8 cellular contexts compared by ENCODE assay signal in the genomic region with DNA sequence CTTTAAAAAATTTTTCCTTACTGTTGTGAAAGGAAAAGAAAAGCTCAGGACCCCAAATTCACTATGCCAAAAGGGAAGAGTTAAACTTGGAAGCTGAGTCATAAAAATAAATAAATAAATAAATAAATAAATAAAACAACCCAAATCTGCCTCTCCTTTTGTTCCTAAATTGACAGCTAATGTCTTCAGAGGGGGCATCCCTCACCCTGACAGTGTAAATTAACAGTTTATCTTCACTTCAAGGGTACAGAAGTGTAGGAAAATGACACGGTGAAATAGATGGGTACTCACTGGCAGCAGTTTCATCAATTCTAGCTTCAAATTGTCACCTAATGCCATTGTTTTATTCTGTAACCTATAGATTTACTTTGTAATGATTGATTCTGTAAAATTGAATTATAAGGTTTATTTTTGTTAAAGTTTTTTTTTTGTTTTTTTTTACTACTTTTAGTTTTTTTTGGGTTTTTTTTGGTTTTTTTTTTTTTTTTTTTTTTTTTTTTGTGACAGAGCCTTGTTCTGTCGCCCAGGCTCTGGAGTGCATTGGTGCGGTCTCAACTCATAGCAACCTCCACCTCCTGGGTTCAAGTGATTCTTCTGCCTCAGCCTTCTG. TPM values are rescaled to one million over a fixed set of nuclear protein-coding genes. Genes with fewer than 3 reads are reported as not detected.
DNase-seq lines count a peak whose midpoint lies in the region; ATAC-seq and TF ChIP-seq lines count a peak whose summit lies in the region.

No MANE protein-coding gene starts in this region.

- no peaks in the 10 kb centered on the region for H3K36me3 ChIP-seq in A673 (ENCODE audit: insufficient read depth, low read length, poor library complexity, severe bottlenecking)
- H3K36me3 ChIP-seq in mesodermal cell (ENCODE audit: control insufficient read depth, insufficient read depth, low read length) = no peaks in the 10 kb centered on the region

- no peaks in the 10 kb centered on the region for H3K27me3 ChIP-seq in A673 (replicated peaks; ENCODE audit: insufficient read depth, low read depth, low read length, poor library complexity)

- peak overlapping the region; percentile 84 for H3K4me3 Mint-ChIP-seq in activated naive CD8-positive, alpha-beta T cell treated with anti-CD3 and anti-CD28 coated beads for 36 hours

- intact Hi-C loops in A673 (cut with micrococcal nuclease; ENCODE audit: unreplicated experiment) = loop anchor here (2.0 kb wide), 1 partner anchor 20 kb away; no protein-coding TSS in a partner anchor

- H3K27me3 Mint-ChIP-seq in activated naive CD8-positive, alpha-beta T cell treated with anti-CD3 and anti-CD28 coated beads for 36 hours = no peaks in the 10 kb centered on the region

- H3K4me1 ChIP-seq in A673 (ENCODE audit: insufficient read depth, low read length, poor library complexity, severe bottlenecking) (peaks cover 39% of the 10 kb centered on the region), mesodermal cell (ENCODE audit: control insufficient read depth, insufficient read depth, low read length, poor library complexity, severe bottlenecking) (peaks cover 27% of the 10 kb centered on the region)

- H3K27ac Mint-ChIP-seq in activated naive CD8-positive, alpha-beta T cell treated with anti-CD3 and anti-CD28 coated beads for 36 hours = peak overlapping the region; percentile 95

- WGBS in mesodermal cell (ENCODE audit: insufficient coverage in 2 of 2), 2 experiments = 20% methylated on average over 1 of the region's 3 CpGs; no CpG with 5 or more reads in 1 of the 2 experiments

- H3K9me3 Mint-ChIP-seq in activated naive CD8-positive, alpha-beta T cell treated with anti-CD3 and anti-CD28 coated beads for 36 hours = no peaks in the 10 kb centered on the region

- ATAC-seq in HG02571 (IDR thresholded peaks at IDR 0.05; ENCODE audit: unreplicated experiment) = peak; percentile 5

- H3K36me3 Mint-ChIP-seq in activated naive CD8-positive, alpha-beta T cell treated with anti-CD3 and anti-CD28 coated beads for 36 hours = no peaks in the 10 kb centered on the region

- H3K4me3 ChIP-seq in A673 (ENCODE audit: low read depth, low read length, poor library complexity, severe bottlenecking) (peak overlapping the region; percentile 45), mesodermal cell (ENCODE audit: extremely low read depth, insufficient read depth, low read length, poor library complexity, severe bottlenecking) (no peak overlapping the region)

- H3K27ac ChIP-seq in A673 (ENCODE audit: low read depth, low read length, poor library complexity, severe bottlenecking) (peak overlapping the region; percentile 93), mesodermal cell (ENCODE audit: low read depth, low read length, severe bottlenecking) (peak overlapping the region; percentile 98)

- BruUV-seq in A673 (replicated peaks; lab: Mats Ljungman, UMichigan) = no TSS peak

- POLR2A ChIA-PET in A673 (lab: Charles Lee; ENCODE audit: low non-redundant PET) = interaction anchor here (0.6 kb wide), 2 partner anchors 9 to 33 kb away, joined by 3 to 13 read pairs; no protein-coding TSS in a partner anchor

- no peak for TF ChIP-seq CTCF in A673 (conservative IDR thresholded peaks at IDR 0.05; ENCODE audit: low read depth, low read length)
- TF ChIP-seq CTCF in GM20000 (IDR thresholded peaks at IDR 0.05; ENCODE audit: extremely low read depth, missing control alignments) = no peak

- CTCF ChIA-PET in A673 (lab: Charles Lee) = no interaction called here

- peaks cover 30% of the 10 kb centered on the region for H3K4me1 Mint-ChIP-seq in activated naive CD8-positive, alpha-beta T cell treated with anti-CD3 and anti-CD28 coated beads for 36 hours

- H3K9me3 ChIP-seq in A673 (ENCODE audit: low read depth, low read length, poor library complexity, severe bottlenecking) (no peaks in the 10 kb centered on the region), mesodermal cell (ENCODE audit: control insufficient read depth, low read length) (no peaks in the 10 kb centered on the region)

- DNase-seq in A673 (ENCODE audit: low spot score) (peak; percentile 48), GM20000 (ENCODE audit: low spot score) (no peak), NCI-H774 (lab: John Stamatoyannopoulos, UW) (no peak), dermis blood vessel endothelial cell (no peak), NCI-H446 treated with DMSO at 0.1 percent for 48 hours (lab: John Stamatoyannopoulos, UW) (no peak)
- DNase-seq in activated naive CD8-positive, alpha-beta T cell treated with anti-CD3 and anti-CD28 coated beads for 36 hours = no peak

RNA-seq across cellular contexts. Expression of a gene that starts 18.5 kb away (rescaled TPM):
- total RNA-seq in A673 (2021) = 338 and 430 TPM in 2 replicates
- 10 to 100 TPM; 34.3 to 35.1 TPM for total RNA-seq in activated naive CD8-positive, alpha-beta T cell treated with anti-CD3 and anti-CD28 coated beads for 36 hours
- polyA plus RNA-seq in mesodermal cell (2013, experiment 1 of 2) = 1,115 TPM
- polyA plus RNA-seq in mesodermal cell (2013, experiment 2 of 2) = 973 TPM
- total RNA-seq in dermis blood vessel endothelial cell = 798 and 1,016 TPM in 2 replicates
